1 cellular context compared by ENCODE assay signal in genomic region chr2:24566630-24567029, GRCh38.
TF ChIP-seq lines count a peak whose summit lies in the region.

No MANE protein-coding gene starts in this region.

TF ChIP-seq in K562, 482 proteins besides CTCF, POLR2A, EP300 and RAD21 (continued from another document):
- TF ChIP-seq PREB (CRISPR knock-in tag; IDR thresholded peaks at IDR 0.05) (no peak), NR2C2 (CRISPR knock-in tag; IDR thresholded peaks at IDR 0.05) (no peak), NR2C2 (tag; IDR thresholded peaks at IDR 0.05) (no peak), RBM14 (IDR thresholded peaks at IDR 0.05; ENCODE audit: borderline replicate concordance, insufficient read depth, low read depth, low read length) (no peak), CBX1 (IDR thresholded peaks at IDR 0.05; ENCODE audit: low read depth) (0 out of 2 replicates have a peak, but pooled peaks have one; percentile 3), HDAC3 (IDR thresholded peaks at IDR 0.05; ENCODE audit: borderline replicate concordance, partially characterized antibody) (no peak), CBFA2T2 (conservative IDR thresholded peaks at IDR 0.05) (no peak), ZNF655 (CRISPR knock-in tag; IDR thresholded peaks at IDR 0.05) (no peak)
